In genomic region chr1:98292994-98293393, GRCh38 we compare ENCODE assay signal across 14 cellular contexts.
DNase-seq lines count a peak whose midpoint lies in the region; ATAC-seq and TF ChIP-seq lines count a peak whose summit lies in the region.
"Had no signal": no experiment of that assay in that cellular context is flagged by ENCODE, and none has a peak within 500 bp of the region (broad histone marks: within the 10 kb centered on the region; RNA-seq: fewer than 3 reads in every experiment).

No MANE protein-coding gene starts in this region.

- H3K4me1 ChIP-seq in PC-3 (ENCODE audit: insufficient read depth, low read length): peaks cover 32% of the 10 kb centered on the region
- no peaks in the 10 kb centered on the region for H3K4me1 ChIP-seq in testis

- H3K4me3 ChIP-seq in PC-3 (ENCODE audit: low read length): no peak overlapping the region
- H3K4me3 ChIP-seq in testis: no peak overlapping the region
- H3K4me3 ChIP-seq: BLaER1 treated with 17β-estradiol and CSF1 and Interleukin-3, amounts not matched to agents 10 nM and 100 nM had no signal

- no peak overlapping the region for H3K9ac ChIP-seq in PC-3 (ENCODE audit: low read length)
- H3K9ac ChIP-seq: BLaER1 treated with 17β-estradiol and CSF1 and Interleukin-3, amounts not matched to agents 10 nM and 100 nM had no signal

- intact Hi-C loops in PC-3 (cut with micrococcal nuclease) (loop anchor here (2.0 kb wide), 1 partner anchor 38 kb away; no protein-coding TSS in a partner anchor), sciatic nerve (cut with DNase I) (no loop called here), testis (cut with DNase I; ENCODE audit: low total_unique reads) (no loop called here)

- H3K9me3 ChIP-seq in PC-3 (ENCODE audit: low read length): no peaks in the 10 kb centered on the region
- H3K9me3 ChIP-seq in testis: no peaks in the 10 kb centered on the region
- H3K9me3 ChIP-seq: BLaER1 treated with 17β-estradiol and CSF1 and Interleukin-3, amounts not matched to agents 10 nM and 100 nM had no signal

- H3K4me2 ChIP-seq in PC-3 (ENCODE audit: low read length): peak overlapping the region; percentile 33; the same call in 1 of the 2 replicates
- H3K4me2 ChIP-seq: BLaER1 treated with 17β-estradiol and CSF1 and Interleukin-3, amounts not matched to agents 10 nM and 100 nM had no signal

- DNase-seq in DMS153 (lab: John Stamatoyannopoulos, UW): peak; percentile 1
- DNase-seq in DMS153 treated with DMSO at 0.1 percent for 48 hours (lab: John Stamatoyannopoulos, UW; ENCODE audit: unreplicated experiment): no peak
- peak; percentile 78 for DNase-seq in PC-3
- peak; percentile 49 for DNase-seq in epithelial cell of prostate (ENCODE audit: low read depth, low spot score)
- no peak for DNase-seq in NCI-H2171 treated with DMSO at 0.1 percent for 48 hours (lab: John Stamatoyannopoulos, UW)
- no peak for DNase-seq in sciatic nerve (ENCODE audit: low spot score)
- no peak for DNase-seq in testis
- DNase-seq: Calu3; CD8-positive, alpha-beta T cell; DMS79 treated with DMSO at 0.1 percent for 48 hours; GF-D8; H9 had no signal

- CTCF ChIA-PET in PC-3 (lab: Charles Lee): no interaction called here

- H3K27ac ChIP-seq in PC-3 (ENCODE audit: low read length) (peak overlapping the region; percentile 48), epithelial cell of prostate (peak overlapping the region; percentile 63), testis (no peak overlapping the region)
- H3K27ac ChIP-seq: 22Rv1; BLaER1 treated with 17β-estradiol and CSF1 and Interleukin-3, amounts not matched to agents 10 nM and 100 nM had no signal

- TF ChIP-seq POLR2A in testis (IDR thresholded peaks at IDR 0.05): no peak

- H3F3A ChIP-seq in PC-3 (ENCODE audit: low read length, unreplicated experiment): no peaks in the 10 kb centered on the region

- no peaks in the 10 kb centered on the region for H3K79me2 ChIP-seq in PC-3 (ENCODE audit: low read length)

- no peak for TF ChIP-seq CTCF in PC-3 (conservative IDR thresholded peaks at IDR 0.05; ENCODE audit: low read depth, low read length)
- TF ChIP-seq CTCF in testis (IDR thresholded peaks at IDR 0.05): no peak

- no TSS peak for BruUV-seq in PC-3 (replicated peaks; lab: Mats Ljungman, UMichigan)

- H3K27me3 ChIP-seq in PC-3 (ENCODE audit: low read length): no peaks in the 10 kb centered on the region
- H3K27me3 ChIP-seq in testis: no peaks in the 10 kb centered on the region
- H3K27me3 ChIP-seq: BLaER1 treated with 17β-estradiol and CSF1 and Interleukin-3, amounts not matched to agents 10 nM and 100 nM had no signal

- peak; percentile 95 for ATAC-seq in PC-3
- ATAC-seq in sciatic nerve: no peak
- ATAC-seq: CD8-positive, alpha-beta T cell had no signal

- H3K9me2 ChIP-seq in PC-3 (replicated peaks; ENCODE audit: low read length): no peaks in the 10 kb centered on the region

- H3K36me3 ChIP-seq in PC-3 (ENCODE audit: low read depth, low read length) (no peaks in the 10 kb centered on the region), testis (ENCODE audit: low read depth, missing control alignments) (no peaks in the 10 kb centered on the region)
- H3K36me3 ChIP-seq: BLaER1 treated with 17β-estradiol and CSF1 and Interleukin-3, amounts not matched to agents 10 nM and 100 nM had no signal

- no peak overlapping the region for H2AFZ ChIP-seq in PC-3 (ENCODE audit: low read length)

- POLR2A ChIA-PET in PC-3 (lab: Charles Lee; ENCODE audit: unreplicated experiment): no interaction called here

- no peaks in the 10 kb centered on the region for H4K20me1 ChIP-seq in PC-3 (ENCODE audit: low read length)
- H4K20me1 ChIP-seq: BLaER1 treated with 17β-estradiol and CSF1 and Interleukin-3, amounts not matched to agents 10 nM and 100 nM had no signal

Comparison
In these comparisons a context has a peak if more than half of its experiments do, and no peak if none do; other contexts are left out.
1. DNase-seq: peak in DMS153 (single experiment), PC-3 (single experiment) and epithelial cell of prostate (single experiment); none in DMS153 treated with DMSO at 0.1 percent for 48 hours (single experiment), NCI-H2171 treated with DMSO at 0.1 percent for 48 hours (single experiment), sciatic nerve (single experiment) and testis (single experiment).
2. H3K27ac ChIP-seq: peak in PC-3 (single experiment) and epithelial cell of prostate (single experiment); none in testis (0 of 2).